Comparison of ENCODE assay signal across 32 cellular contexts in the genomic region with DNA sequence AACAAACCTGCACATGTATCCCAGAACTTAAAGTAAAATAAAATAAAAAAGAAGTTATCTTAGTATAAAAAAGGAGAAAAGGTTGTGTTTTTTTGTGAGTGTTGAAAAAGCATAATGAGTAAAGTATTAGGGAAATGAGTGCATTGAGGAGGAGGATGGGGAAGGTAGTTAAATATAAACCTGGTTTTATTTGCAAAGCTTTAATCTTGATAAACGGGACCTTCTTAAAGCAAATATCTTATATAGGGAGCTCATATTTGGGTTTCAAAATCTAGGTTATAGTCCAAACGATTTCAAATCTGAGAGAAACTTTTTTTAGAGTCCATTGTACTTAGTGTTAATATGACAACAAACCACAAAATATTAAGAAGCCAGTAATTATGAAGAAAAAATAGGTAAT.
"Had no signal": no experiment of that assay in that cellular context is flagged by ENCODE, and none has a peak within 500 bp of the region (broad histone marks: within the 10 kb centered on the region; RNA-seq: fewer than 3 reads in every experiment).

No MANE protein-coding gene starts in this region.

- H3K27me3 ChIP-seq: brain microvascular endothelial cell, Peyer's patch had no signal

- ATAC-seq: activated CD8-positive, alpha-beta T cell treated with anti-CD3 and anti-CD28 coated beads for 36 hours; activated T-cell treated with anti-CD3 and anti-CD28 coated beads, Interleukin-2, amount 50 U/mL, for 72 hours; activated T-helper 17 cell treated with anti-CD3 and anti-CD28 coated beads, Interleukin-2, amount 50 U/mL, for 72 hours; PC-3; Right ventricle myocardium inferior had no signal

- H3K4me3 ChIP-seq: Peyer's patch had no signal

- H3K9me3 ChIP-seq: Peyer's patch had no signal

- H3K36me3 ChIP-seq: brain microvascular endothelial cell, Peyer's patch had no signal

- DNase-seq: activated CD4-positive, alpha-beta T cell treated with anti-CD3 and anti-CD28 coated beads, Interleukin-2, amount 10 ng/mL, durations not matched to agents 24 days and 14 days; activated CD4-positive, alpha-beta T cell treated with anti-CD3 and anti-CD28 coated beads, Interleukin-2, amount 50 U/mL, for 4 hours; activated CD8-positive, alpha-beta T cell treated with anti-CD3 and anti-CD28 coated beads for 36 hours; activated effector memory CD4-positive, alpha-beta T cell treated with anti-CD3 and anti-CD28 coated beads, Interleukin-2, amount 50 U/mL, for 16 hours; activated naive CD4-positive, alpha-beta T cell; activated naive CD4-positive, alpha-beta T cell treated with anti-CD3 and anti-CD28 coated beads, Interleukin-2, amount 50 U/mL, for 16 hours; activated naive CD8-positive, alpha-beta T cell treated with anti-CD3 and anti-CD28 coated beads for 36 hours; activated T-cell treated with anti-CD3 and anti-CD28 coated beads, Interleukin-2, amount 50 U/mL, for 1 hour; activated T-cell treated with anti-CD3 and anti-CD28 coated beads, Interleukin-2, amount 50 U/mL, for 72 hours; amniotic stem cell; aorta; brain microvascular endothelial cell; central memory CD4-positive, alpha-beta T cell; NCI-H1048; NCI-H1105 treated with DMSO at 0.1 percent for 48 hours; NCI-H1436; NCI-H1694; NCI-H1930; NCI-H2081 treated with DMSO at 0.1 percent for 48 hours; NCI-H226; NCI-H446 treated with DMSO at 0.1 percent for 48 hours; NCI-H524; NCI-H69; NK-92 treated with Interleukin-12 subunit alpha and Interleukin-12 subunit beta, amount 100 ng/mL, for 24 hours; PC-3; Peyer's patch; RPMI8226; SIG-M5; T1000 had no signal

- H3K27ac ChIP-seq: brain microvascular endothelial cell, KMS-11, Peyer's patch had no signal

- H3K4me2 ChIP-seq: KMS-11 had no signal
